In the genomic region with DNA sequence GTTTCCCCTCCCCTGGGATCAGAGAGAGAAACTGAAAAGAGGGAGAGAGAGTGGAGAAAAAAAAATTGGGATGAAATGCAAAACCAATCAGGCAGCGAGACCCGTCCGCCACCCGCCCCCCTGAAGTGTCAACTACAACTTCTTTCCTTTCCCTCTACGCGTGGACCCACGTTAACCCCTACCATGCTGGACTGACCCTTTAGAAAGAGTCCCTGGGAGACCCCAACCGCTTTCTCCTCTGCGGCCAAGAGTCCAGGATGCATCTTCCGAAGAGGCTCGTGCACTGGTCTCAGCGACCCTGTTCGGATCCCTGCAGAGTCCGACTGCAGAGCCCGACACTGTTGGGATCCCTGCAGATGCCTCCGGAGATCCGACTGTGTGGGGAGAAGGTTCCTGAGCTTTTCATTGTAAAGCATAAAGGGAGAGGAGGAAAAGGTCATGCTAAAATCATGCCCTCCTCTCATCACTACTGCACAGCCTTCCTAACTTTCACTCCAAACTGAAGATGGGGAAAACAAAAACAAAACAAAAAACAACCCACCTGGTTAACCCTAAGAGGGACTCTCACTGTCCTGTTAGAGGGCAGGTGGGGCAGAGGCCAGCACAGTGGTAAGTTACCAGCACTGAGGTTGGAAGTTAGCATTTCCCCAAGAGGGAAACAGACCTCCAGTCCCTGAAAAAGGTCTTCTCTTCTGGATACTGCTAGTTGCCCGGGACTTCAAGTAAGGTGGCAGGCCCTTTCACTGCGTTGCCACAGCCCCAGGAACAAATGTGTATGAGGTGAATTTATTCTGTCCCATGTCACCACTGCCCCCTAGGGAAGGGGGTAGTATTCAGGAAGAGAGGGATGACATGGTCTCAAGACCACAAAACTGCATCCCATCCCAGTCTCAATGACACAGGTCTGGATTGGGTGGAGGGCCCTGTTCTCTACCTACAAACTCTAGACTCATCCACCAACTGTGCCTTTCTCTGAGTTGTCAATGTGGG, we compare ENCODE assay signal across 9 cellular contexts. TPM values are rescaled to one million over a fixed set of nuclear protein-coding genes. Genes with fewer than 3 reads are reported as not detected.
A peak's percentile ranks its signal among the peaks of the same experiment; 100 is the strongest.
DNase-seq lines count a peak whose midpoint lies in the region; ATAC-seq and TF ChIP-seq lines count a peak whose summit lies in the region.
"Had no signal": no experiment of that assay in that cellular context is flagged by ENCODE, and none has a peak within 500 bp of the region (broad histone marks: within the 10 kb centered on the region; RNA-seq: fewer than 3 reads in every experiment).

No MANE protein-coding gene starts in this region.

- intact Hi-C loops in activated naive CD4-positive, alpha-beta T cell treated with anti-CD3 and anti-CD28 coated beads for 36 hours (cut with micrococcal nuclease): no loop called here

- peak overlapping the region in 3 of 4 donors; percentile 47 to 53 (median 51) for H3K4me3 ChIP-seq in upper lobe of left lung

- peak overlapping the region in 3 of 4 donors; percentile 12 to 78 (median 70) for H3K27ac ChIP-seq in upper lobe of left lung

- H3K27ac Mint-ChIP-seq in activated naive CD4-positive, alpha-beta T cell treated with anti-CD3 and anti-CD28 coated beads for 36 hours: no peak overlapping the region
- peak overlapping the region in 1 of 5 experiments; percentile 45 for H3K27ac Mint-ChIP-seq in brain
- peak overlapping the region; percentile 30 for H3K27ac Mint-ChIP-seq in mesothelial cell of epicardium

- H3K36me3 ChIP-seq in upper lobe of left lung: no peaks in the 10 kb centered on the region

- H3K27me3 Mint-ChIP-seq in activated naive CD4-positive, alpha-beta T cell treated with anti-CD3 and anti-CD28 coated beads for 36 hours (ENCODE audit: low read depth): peaks cover 45% of the 10 kb centered on the region
- H3K27me3 Mint-ChIP-seq in brain: peaks cover 60% of the 10 kb centered on the region
- H3K27me3 Mint-ChIP-seq in mesothelial cell of epicardium (ENCODE audit: low read depth): peaks cover 66% of the 10 kb centered on the region

- CTCF ChIA-PET in activated naive CD4-positive, alpha-beta T cell treated with anti-CD3 and anti-CD28 coated beads for 36 hours (lab: Charles Lee): interaction anchor here (0.5 to 7.3 kb wide), 2 partner anchors 234 to 432 kb away, joined by 3 to 216 read pairs; no protein-coding TSS in a partner anchor

- TF ChIP-seq POLR2A in upper lobe of left lung (IDR thresholded peaks at IDR 0.05): no peak

- no peaks in the 10 kb centered on the region for H3K9me3 ChIP-seq in upper lobe of left lung

- no peak for TF ChIP-seq EP300 in upper lobe of left lung (IDR thresholded peaks at IDR 0.05)

- WGBS in upper lobe of left lung, 2 donors: 13 to 15% methylated on average over 19 of the region's 19 CpGs

- H3K27me3 ChIP-seq in upper lobe of left lung: peaks cover 0 to 23% (median 11%) of the 10 kb centered on the region in 4 donors

- H3K4me1 ChIP-seq in upper lobe of left lung: peaks cover 10 to 23% (median 14%) of the 10 kb centered on the region in 4 donors

- no peak for ATAC-seq in upper lobe of left lung (ENCODE audit: low FRiP score in 2 of 2)

- TF ChIP-seq CTCF in brain (conservative IDR thresholded peaks at IDR 0.05) (no peak), mesothelial cell of epicardium (IDR thresholded peaks at IDR 0.05; ENCODE audit: unreplicated experiment) (no peak), upper lobe of left lung (IDR thresholded peaks at IDR 0.05) (no peak)

- no peak for DNase-seq in activated naive CD4-positive, alpha-beta T cell treated with anti-CD3 and anti-CD28 coated beads for 36 hours
- no peak for DNase-seq in activated naive CD4-positive, alpha-beta T cell treated with Interleukin-2 at 50 U/mL for 16 hours
- DNase-seq in mesothelial cell of epicardium (ENCODE audit: low spot score in 2 of 2, unreplicated experiment in 2 of 2) (no peak), upper lobe of left lung (no peak), glomerular visceral epithelial cell (ENCODE audit: extremely low spot score) (no peak), DMS53 (lab: John Stamatoyannopoulos, UW) (no peak), NCI-H446 treated with DMSO at 0.1 percent for 48 hours (lab: John Stamatoyannopoulos, UW) (no peak)
- DNase-seq: NK-92 treated with Interleukin-12 subunit alpha and Interleukin-12 subunit beta, amount 100 ng/mL, for 24 hours had no signal

- H3K4me3 Mint-ChIP-seq in activated naive CD4-positive, alpha-beta T cell treated with anti-CD3 and anti-CD28 coated beads for 36 hours: peak overlapping the region; percentile 42
- H3K4me3 Mint-ChIP-seq in brain (peak overlapping the region; percentile 80 to 89 (median 86)), mesothelial cell of epicardium (peak overlapping the region; percentile 70)

- H3K4me1 Mint-ChIP-seq in activated naive CD4-positive, alpha-beta T cell treated with anti-CD3 and anti-CD28 coated beads for 36 hours (ENCODE audit: low read depth): peaks cover 6% of the 10 kb centered on the region
- H3K4me1 Mint-ChIP-seq in brain: peaks cover 22% of the 10 kb centered on the region
- H3K4me1 Mint-ChIP-seq in mesothelial cell of epicardium: peaks cover 20% of the 10 kb centered on the region

- H3K9me3 Mint-ChIP-seq in activated naive CD4-positive, alpha-beta T cell treated with anti-CD3 and anti-CD28 coated beads for 36 hours: no peaks in the 10 kb centered on the region
- H3K9me3 Mint-ChIP-seq in brain: peaks cover 0 to 11% (median 0%) of the 10 kb centered on the region in 5 experiments
- H3K9me3 Mint-ChIP-seq in mesothelial cell of epicardium: no peaks in the 10 kb centered on the region

- no peaks in the 10 kb centered on the region for H3K36me3 Mint-ChIP-seq in activated naive CD4-positive, alpha-beta T cell treated with anti-CD3 and anti-CD28 coated beads for 36 hours (ENCODE audit: low read depth)
- H3K36me3 Mint-ChIP-seq in brain: no peaks in the 10 kb centered on the region
- H3K36me3 Mint-ChIP-seq in mesothelial cell of epicardium: peaks cover 1% of the 10 kb centered on the region

RNA-seq across cellular contexts. Expression of gene ADAMTS8, which starts 0.6 kb away (rescaled TPM):
- not detected for total RNA-seq in activated naive CD4-positive, alpha-beta T cell treated with anti-CD3 and anti-CD28 coated beads for 36 hours
- polyA plus RNA-seq in brain (ENCODE audit: insufficient read depth, low read depth, low replicate concordance): 4.0 TPM
- total RNA-seq in mesothelial cell of epicardium (0.70 to 1.3 TPM (median 0.96 TPM) in 3 replicates), upper lobe of left lung (10 to 100 TPM; 13.0 to 52.3 (median 21.5) TPM)

RNA-seq across cellular contexts. Expression of gene ADAMTS15, which starts 19.5 kb away (rescaled TPM):
- not detected for total RNA-seq in activated naive CD4-positive, alpha-beta T cell treated with anti-CD3 and anti-CD28 coated beads for 36 hours
- polyA plus RNA-seq in brain (ENCODE audit: insufficient read depth, low read depth, low replicate concordance): 1.3 TPM
- total RNA-seq in mesothelial cell of epicardium: 8.1 to 9.9 TPM (median 9.4 TPM) in 3 replicates
- total RNA-seq in upper lobe of left lung: 10 to 100 TPM in 2 of 6 donors, 1 to 10 TPM in 4; 2.5 to 23.0 (median 7.2) TPM
